In the genomic region with DNA sequence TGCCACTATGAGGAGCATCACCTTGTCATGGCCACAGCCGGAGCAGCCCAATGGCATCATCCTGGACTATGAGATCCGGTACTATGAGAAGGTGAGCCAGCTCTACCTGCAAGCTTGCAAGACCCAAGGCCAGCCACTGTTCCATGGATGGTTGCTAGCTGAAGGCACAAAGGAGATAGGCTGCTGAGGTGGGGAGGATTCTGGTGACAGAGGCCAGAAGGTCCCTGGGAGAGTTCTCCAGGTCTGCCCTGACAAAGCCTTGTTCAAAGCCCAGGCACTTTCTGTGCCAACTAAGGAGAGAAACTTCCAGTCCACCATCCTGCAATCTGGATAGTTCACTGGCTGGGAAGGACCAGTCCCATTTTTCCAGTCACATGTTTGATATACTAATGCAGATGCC, we compare ENCODE assay signal across 10 cellular contexts.
"Had no signal": no experiment of that assay in that cellular context is flagged by ENCODE, and none has a peak within 500 bp of the region (broad histone marks: within the 10 kb centered on the region; RNA-seq: fewer than 3 reads in every experiment).

No MANE protein-coding gene starts in this region.

- ATAC-seq: GM23338, HCT116 had no signal

- H3K9me3 ChIP-seq: HAP-1 had no signal

- H3K4me2 ChIP-seq: GM23338 had no signal

- H3K9ac ChIP-seq: GM23248 had no signal

- FAIRE-seq: H1, H54 had no signal

- H3K4me1 ChIP-seq: HAP-1 had no signal

- H3K27ac Mint-ChIP-seq: GM23338, HFFc6 had no signal

- H3K4me3 Mint-ChIP-seq: GM23338, HFFc6 had no signal

- H3K9me3 Mint-ChIP-seq: GM23338 had no signal

- H2AFZ ChIP-seq: GM23248, GM23338 had no signal

- H3K36me3 ChIP-seq: HAP-1 had no signal

- H3K27ac ChIP-seq: GM23248 had no signal

- H3K4me3 ChIP-seq: GM23248, GM23338, HAP-1 had no signal

- DNase-seq: GM23248, GOT3, H7, HCEC 1CT, HFFc6 had no signal

- H3K4me1 Mint-ChIP-seq: GM23338 had no signal
